Comparison of ENCODE assay signal across 8 cellular contexts in the genomic region with DNA sequence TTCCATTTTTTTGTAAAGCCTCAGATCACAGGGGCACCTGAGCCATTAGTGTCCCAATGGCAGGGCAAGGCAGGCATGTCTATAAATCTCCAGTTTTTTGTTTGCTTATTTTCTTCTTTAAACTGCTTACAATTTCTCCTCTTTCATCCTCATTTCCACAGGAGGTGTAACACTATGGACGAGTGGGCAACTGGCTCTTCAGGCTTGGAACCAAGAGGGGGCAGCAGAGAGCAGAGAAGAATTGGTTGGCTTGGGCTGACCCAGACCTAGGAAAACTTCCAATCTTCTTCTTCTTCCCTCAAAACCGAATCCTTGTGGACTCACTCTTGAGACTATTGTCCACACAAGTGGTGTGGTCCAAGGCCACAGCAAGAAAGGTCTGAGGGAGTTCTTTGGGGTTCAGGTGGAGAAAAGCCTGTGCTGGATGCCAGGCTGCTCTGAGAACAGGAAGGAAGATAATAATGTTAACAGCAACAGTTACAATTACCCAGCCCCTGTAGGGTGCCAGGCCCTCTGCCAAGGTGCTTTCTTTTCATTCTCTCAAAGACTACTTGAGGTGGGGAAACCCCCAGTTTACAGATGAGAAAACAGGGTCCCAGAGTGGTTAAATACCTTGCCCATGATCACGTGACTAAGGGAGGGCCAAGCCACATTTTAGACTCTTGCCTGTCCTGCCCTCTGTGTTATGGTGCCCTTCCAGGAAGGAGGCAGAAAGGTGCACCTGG.
A peak's percentile ranks its signal among the peaks of the same experiment; 100 is the strongest.
DNase-seq lines count a peak whose midpoint lies in the region; ATAC-seq and TF ChIP-seq lines count a peak whose summit lies in the region.

No MANE protein-coding gene starts in this region.

- H3K36me3 Mint-ChIP-seq in natural killer cell treated with Interleukin-12 subunit alpha and Interleukin-12 subunit beta and Interleukin-15 and Interleukin-18, amount 100 ng/mL, for 72 hours: no peaks in the 10 kb centered on the region

- H3K9ac ChIP-seq in fibroblast of lung (ENCODE audit: insufficient read depth, low read length): no peak overlapping the region

- WGBS in transverse colon (ENCODE audit: low coverage in 1 of 2), 2 donors: 0 to 19% methylated on average over 1 to 3 of the region's 3 CpGs

- H3K27ac ChIP-seq in fibroblast of lung (ENCODE audit: insufficient read depth, low read length): no peak overlapping the region
- H3K27ac ChIP-seq in transverse colon: no peak overlapping the region

- no peak overlapping the region for H3K27ac Mint-ChIP-seq in natural killer cell treated with Interleukin-12 subunit alpha and Interleukin-12 subunit beta and Interleukin-15 and Interleukin-18, amount 100 ng/mL, for 72 hours

- no peak overlapping the region for H3K4me2 ChIP-seq in fibroblast of lung (ENCODE audit: extremely low read depth, insufficient read depth, low read length)

- H4K20me1 ChIP-seq in fibroblast of lung (ENCODE audit: control insufficient read depth, extremely low read depth, insufficient read depth, low read length): no peaks in the 10 kb centered on the region

- H3K27me3 ChIP-seq in fibroblast of lung (ENCODE audit: control insufficient read depth, insufficient read depth, low read length) (peaks cover 10% of the 10 kb centered on the region), transverse colon (no peaks in the 10 kb centered on the region)

- H3K79me2 ChIP-seq in fibroblast of lung (ENCODE audit: control insufficient read depth, insufficient read depth, low read length): no peaks in the 10 kb centered on the region

- TF ChIP-seq POLR2A in transverse colon (IDR thresholded peaks at IDR 0.05): no peak

- no peak overlapping the region for H3K4me3 Mint-ChIP-seq in natural killer cell treated with Interleukin-12 subunit alpha and Interleukin-12 subunit beta and Interleukin-15 and Interleukin-18, amount 100 ng/mL, for 72 hours

- intact Hi-C loops in transverse colon (cut with DNase I; ENCODE audit: low total_unique reads): loop anchor here (2.0 kb wide), 1 partner anchor 241 kb away; no protein-coding TSS in a partner anchor

- no peaks in the 10 kb centered on the region for H3K9me3 ChIP-seq in fibroblast of lung (ENCODE audit: control insufficient read depth, insufficient read depth, low read depth, low read length)
- no peaks in the 10 kb centered on the region for H3K9me3 ChIP-seq in transverse colon

- no peaks in the 10 kb centered on the region for H3K27me3 Mint-ChIP-seq in natural killer cell treated with Interleukin-12 subunit alpha and Interleukin-12 subunit beta and Interleukin-15 and Interleukin-18, amount 100 ng/mL, for 72 hours

- no peaks in the 10 kb centered on the region for H3K9me3 Mint-ChIP-seq in natural killer cell treated with Interleukin-12 subunit alpha and Interleukin-12 subunit beta and Interleukin-15 and Interleukin-18, amount 100 ng/mL, for 72 hours

- H3K4me1 ChIP-seq in fibroblast of lung (ENCODE audit: control insufficient read depth, extremely low read depth, insufficient read depth, low read length) (no peaks in the 10 kb centered on the region), transverse colon (peaks cover under 1 to 12% (median under 1%) of the 10 kb centered on the region in 4 donors)

- no peak for TF ChIP-seq EP300 in transverse colon (IDR thresholded peaks at IDR 0.05; ENCODE audit: low read depth)

- H3K36me3 ChIP-seq in fibroblast of lung (ENCODE audit: control insufficient read depth, insufficient read depth, low read length) (no peaks in the 10 kb centered on the region), transverse colon (no peaks in the 10 kb centered on the region)

- DNase-seq in NK-92 treated with Interleukin-12 subunit alpha and Interleukin-12 subunit beta, amount 100 ng/mL, for 24 hours (lab: John Stamatoyannopoulos, UW): peak; percentile 14
- DNase-seq in NK-92 (lab: John Stamatoyannopoulos, UW; ENCODE audit: unreplicated experiment): no peak
- DNase-seq in HCEC 1CT: peak; percentile 26
- peak; percentile 45 for DNase-seq in NCI-H1105 treated with DMSO at 0.1 percent for 48 hours (lab: John Stamatoyannopoulos, UW)
- DNase-seq in activated CD4-positive, alpha-beta T cell treated with anti-CD3 and anti-CD28 coated beads, Interleukin-2, amount 50 U/mL, for 1 hour: peak; percentile 5
- DNase-seq in fibroblast of lung (ENCODE audit: low read depth in 2 of 2): peak; percentile 13 to 63
- DNase-seq in natural killer cell treated with Interleukin-12 subunit alpha and Interleukin-12 subunit beta and Interleukin-15 and Interleukin-18, amount 100 ng/mL, for 72 hours (ENCODE audit: low spot score): peak; percentile 62
- DNase-seq in transverse colon: peak; percentile 74

- TF ChIP-seq CTCF in fibroblast of lung (conservative IDR thresholded peaks at IDR 0.05 in 1 of 2, IDR thresholded peaks at IDR 0.05 in 1 of 2; ENCODE audit: low read depth in 1 of 2, low read length in 2 of 2): peak; percentile 95 to 97
- peak; percentile 65 to 80 (median 75) for TF ChIP-seq CTCF in transverse colon (IDR thresholded peaks at IDR 0.05)

- H3K4me3 ChIP-seq in fibroblast of lung (replicated peaks in 1 of 4; ENCODE audit: control extremely low read depth in 1 of 4, insufficient read depth in 1 of 4, low read depth in 3 of 4, low read length in 4 of 4): no peak overlapping the region
- no peak overlapping the region for H3K4me3 ChIP-seq in transverse colon

- no peak overlapping the region for H2AFZ ChIP-seq in fibroblast of lung (ENCODE audit: low read length)

- in situ Hi-C loops in transverse colon (cut with MboI; ENCODE audit: low pct_ligation_motif_present in 1 of 4, low pct_unique_long_range_greater_than_20kb in 1 of 4, low sequenced_read_pairs in 3 of 4): loop anchor here in 3 of 4 donors (10.0 to 25.0 kb wide), 3 partner anchors 226 to 426 kb away; no protein-coding TSS in a partner anchor

- peaks cover 0 to 3% of the 10 kb centered on the region in 2 donors for H3K4me1 Mint-ChIP-seq in natural killer cell treated with Interleukin-12 subunit alpha and Interleukin-12 subunit beta and Interleukin-15 and Interleukin-18, amount 100 ng/mL, for 72 hours (ENCODE audit: low read depth in 2 of 2)

- ATAC-seq in natural killer cell treated with Interleukin-12 subunit alpha and Interleukin-12 subunit beta and Interleukin-15 and Interleukin-18, amount 100 ng/mL, for 72 hours: peak; percentile 55 to 73
